In the genomic region with DNA sequence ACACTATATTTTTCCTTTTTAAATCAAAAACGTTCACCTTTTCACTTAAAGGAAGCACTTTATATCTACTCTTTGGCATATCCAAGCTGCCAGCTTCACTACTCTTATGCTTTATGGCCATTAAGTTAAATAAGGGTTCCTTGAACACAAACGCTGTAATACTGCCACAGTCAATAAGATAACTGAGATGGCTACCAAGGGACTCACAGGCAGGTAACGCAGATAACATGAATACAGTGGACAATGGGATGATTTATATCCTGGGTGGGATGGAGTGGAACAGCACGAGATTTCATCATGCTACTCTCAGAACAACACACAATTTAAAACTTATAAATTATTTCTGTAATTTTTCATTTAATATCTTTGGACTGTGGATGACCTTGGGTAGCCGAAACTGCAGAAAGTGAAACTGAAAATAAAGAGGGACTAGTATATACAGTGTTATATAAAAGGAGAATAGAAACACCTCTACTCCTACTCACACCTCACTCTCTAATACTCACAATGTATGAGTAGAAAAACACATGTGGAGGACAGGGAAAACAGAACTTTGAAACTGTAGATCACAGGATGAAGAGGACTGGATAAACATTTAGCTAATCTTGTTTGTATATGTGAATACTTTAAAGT, we compare ENCODE assay signal across 8 cellular contexts.
DNase-seq lines count a peak whose midpoint lies in the region; ATAC-seq and TF ChIP-seq lines count a peak whose summit lies in the region.

No MANE protein-coding gene starts in this region.

- DNase-seq in CD4-positive, alpha-beta memory T cell: no peak
- DNase-seq in LoVo (ENCODE audit: low spot score) (peak; percentile 36), epithelial cell of prostate (ENCODE audit: low read depth, low spot score) (no peak), stomach (no peak), HuH-7.5 (ENCODE audit: low spot score) (no peak), cerebellar nuclear complex (lab: John Stamatoyannopoulos, UW) (no peak)
- no peak for DNase-seq in activated CD8-positive, alpha-beta memory T cell treated with anti-CD3 and anti-CD28 coated beads for 24 hours

- 30 to 43% (median 38%) methylated on average over 5 of the region's 5 CpGs for WGBS in stomach, 5 donors

- POLR2A ChIA-PET in CD4-positive, alpha-beta memory T cell (lab: Charles Lee; ENCODE audit: partially characterized antibody): no interaction called here

- no peaks in the 10 kb centered on the region for H3K27me3 Mint-ChIP-seq in CD4-positive, alpha-beta memory T cell

- no peaks in the 10 kb centered on the region for H3K4me1 ChIP-seq in CD4-positive, alpha-beta memory T cell (ENCODE audit: insufficient read depth, low read length)
- no peaks in the 10 kb centered on the region for H3K4me1 ChIP-seq in stomach

- peak; percentile 81 for ATAC-seq in GM21390 (IDR thresholded peaks at IDR 0.05; ENCODE audit: unreplicated experiment)

- TF ChIP-seq CTCF in stomach (IDR thresholded peaks at IDR 0.05): no peak

- peak overlapping the region; percentile 31 to 82 (median 70) for H3K4me3 Mint-ChIP-seq in CD4-positive, alpha-beta memory T cell

- H3K27ac Mint-ChIP-seq in CD4-positive, alpha-beta memory T cell: peak overlapping the region in 5 of 7 donors; percentile 2 to 81 (median 58)

- H3K9me3 ChIP-seq in CD4-positive, alpha-beta memory T cell (ENCODE audit: control insufficient read depth in 1 of 2, low read length in 2 of 2): no peaks in the 10 kb centered on the region
- H3K9me3 ChIP-seq in stomach: no peaks in the 10 kb centered on the region

- peaks cover 0 to 2% (median 0%) of the 10 kb centered on the region in 8 donors for H3K9me3 Mint-ChIP-seq in CD4-positive, alpha-beta memory T cell

- TF ChIP-seq POLR2A in stomach (IDR thresholded peaks at IDR 0.05): no peak

- TF ChIP-seq EP300 in stomach (IDR thresholded peaks at IDR 0.05): no peak

- peaks cover 6 to 15% (median 10%) of the 10 kb centered on the region in 4 donors for H3K4me1 Mint-ChIP-seq in CD4-positive, alpha-beta memory T cell

- H3K4me3 ChIP-seq in CD4-positive, alpha-beta memory T cell (ENCODE audit: low read length in 2 of 2): no peak overlapping the region
- H3K4me3 ChIP-seq in stomach: peak overlapping the region; percentile 19 to 39 (median 26)

- H3K27me3 ChIP-seq in CD4-positive, alpha-beta memory T cell (ENCODE audit: insufficient read depth, low read length): no peaks in the 10 kb centered on the region
- no peaks in the 10 kb centered on the region for H3K27me3 ChIP-seq in stomach

- intact Hi-C loops in CD4-positive, alpha-beta memory T cell (cut with micrococcal nuclease): no loop called here
- intact Hi-C loops in stomach (cut with DNase I; ENCODE audit: low total_unique reads): no loop called here

- CTCF ChIA-PET in CD4-positive, alpha-beta memory T cell (lab: Charles Lee; ENCODE audit: partially characterized antibody): no interaction called here

- H3K27ac ChIP-seq in CD4-positive, alpha-beta memory T cell (ENCODE audit: low read depth, low read length): no peak overlapping the region
- H3K27ac ChIP-seq in epithelial cell of prostate (peak overlapping the region; percentile 0), stomach (no peak overlapping the region)

- no peaks in the 10 kb centered on the region for H3K36me3 ChIP-seq in CD4-positive, alpha-beta memory T cell (ENCODE audit: insufficient read depth, low read length)
- H3K36me3 ChIP-seq in stomach: no peaks in the 10 kb centered on the region

- no peaks in the 10 kb centered on the region for H3K36me3 Mint-ChIP-seq in CD4-positive, alpha-beta memory T cell

Comparison
In these comparisons a context has a peak if more than half of its experiments do, and no peak if none do; other contexts are left out.
1. H3K4me3 ChIP-seq: peak in stomach (4 of 4); none in CD4-positive, alpha-beta memory T cell (0 of 2).